In the genomic region with DNA sequence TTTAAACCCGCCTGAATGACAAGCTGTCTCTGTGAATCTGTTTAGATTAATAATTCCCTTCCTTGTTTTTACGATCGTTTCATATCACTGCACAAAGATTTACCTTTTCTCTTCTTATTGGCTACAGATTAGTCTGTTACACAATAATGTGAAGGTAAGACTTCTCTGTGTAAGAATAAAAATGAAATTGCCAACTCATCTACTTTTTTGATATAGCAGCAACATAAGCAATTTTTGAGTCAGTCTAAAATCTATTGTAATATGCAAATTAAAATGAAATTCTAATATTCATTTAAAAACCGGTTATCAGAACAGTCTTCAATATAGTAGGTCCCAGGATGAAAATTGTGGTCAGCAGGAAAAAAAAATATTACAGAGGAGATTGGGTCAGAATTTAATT, we compare ENCODE assay signal across 8 cellular contexts.
"Had no signal": no experiment of that assay in that cellular context is flagged by ENCODE, and none has a peak within 500 bp of the region (broad histone marks: within the 10 kb centered on the region; RNA-seq: fewer than 3 reads in every experiment).

No MANE protein-coding gene starts in this region.

- DNase-seq: GDM1, GF-D8 had no signal

- FAIRE-seq: G401.6, GM12878, GM12891, GM12892, GM18507, GM19239 had no signal

- ATAC-seq: GM12878 had no signal

- H3K4me3 ChIP-seq: GM12878 had no signal
